11 cellular contexts compared by ENCODE assay signal in genomic region chr11:46877580-46877979, GRCh38.
"Had no signal": no experiment of that assay in that cellular context is flagged by ENCODE, and none has a peak within 500 bp of the region (broad histone marks: within the 10 kb centered on the region; RNA-seq: fewer than 3 reads in every experiment).

No MANE protein-coding gene starts in this region.

- H3K9me3 ChIP-seq: HAP-1 had no signal

- H3K4me1 ChIP-seq: HAP-1 had no signal

- DNase-seq: GM23248, GOT3, H7, H9, HCEC 1CT, HFFc6 had no signal

- H3K4me3 ChIP-seq: GM23248, GM23338, HAP-1 had no signal

- H3K27ac ChIP-seq: GM23248 had no signal

- H3K4me2 ChIP-seq: GM23338 had no signal

- ATAC-seq: GM23338, HCT116 had no signal

- H3K9ac ChIP-seq: GM23248 had no signal

- FAIRE-seq: H1, H54 had no signal

- H2AFZ ChIP-seq: GM23248, GM23338 had no signal
